In the genomic region with DNA sequence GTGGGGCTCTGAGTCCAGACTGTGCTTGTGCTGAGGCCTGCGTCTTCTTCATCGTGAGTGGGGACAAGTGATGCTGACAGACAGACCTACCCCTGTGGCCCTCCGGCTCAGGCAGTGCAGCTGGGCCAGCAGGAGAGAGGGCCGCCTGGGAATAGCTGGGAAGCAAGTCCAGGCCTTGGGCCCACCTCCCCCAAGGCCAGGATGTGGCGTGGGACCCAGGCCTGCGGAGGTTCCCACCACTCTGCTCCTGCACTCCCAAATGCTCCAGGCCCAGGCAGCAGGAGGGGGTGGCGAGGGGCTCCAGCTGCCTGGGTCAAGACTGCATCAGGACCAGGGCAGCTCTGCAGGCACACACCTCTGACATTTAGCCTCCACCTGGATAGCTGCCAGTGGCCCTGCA, we compare ENCODE assay signal across 20 cellular contexts. TPM values are rescaled to one million over a fixed set of nuclear protein-coding genes. Genes with fewer than 3 reads are reported as not detected.
"Had no signal": no experiment of that assay in that cellular context is flagged by ENCODE, and none has a peak within 500 bp of the region (broad histone marks: within the 10 kb centered on the region; RNA-seq: fewer than 3 reads in every experiment).

No MANE protein-coding gene starts in this region.

- ATAC-seq: activated T-cell treated with anti-CD3 and anti-CD28 coated beads, Interleukin-2, amount 50 U/mL, for 72 hours had no signal

- H3K4me1 ChIP-seq: SJCRH30 had no signal

- H3K27ac ChIP-seq: ascending aorta, SJCRH30, testis, VCaP had no signal

- H3K4me3 ChIP-seq: ascending aorta, lung, SJCRH30, skin epidermis, testis had no signal

- H3K9me3 ChIP-seq: ascending aorta, SJCRH30, testis had no signal

- H3K36me3 ChIP-seq: ascending aorta, SJCRH30 had no signal

- H3K27me3 ChIP-seq: ascending aorta, SJCRH30, testis had no signal

- DNase-seq: activated CD4-positive, alpha-beta T cell treated with anti-CD3 and anti-CD28 coated beads, Interleukin-2, amount 50 U/mL, for 1 hour; activated CD4-positive, CD25-positive, alpha-beta regulatory T cell treated with anti-CD3 and anti-CD28 coated beads, Interleukin-2, amount 50 U/mL, for 72 hours; activated CD8-positive, alpha-beta memory T cell treated with anti-CD3 and anti-CD28 coated beads for 24 hours; activated effector memory CD4-positive, alpha-beta T cell treated with anti-CD3 and anti-CD28 coated beads, Interleukin-2, amount 50 U/mL, for 16 hours; activated naive CD4-positive, alpha-beta T cell treated with anti-CD3 and anti-CD28 coated beads, Interleukin-2, amount 50 U/mL, for 16 hours; activated T-cell treated with anti-CD3 and anti-CD28 coated beads, Interleukin-2, amount 50 U/mL, for 72 hours; cerebellar nuclear complex; effector memory CD4-positive, alpha-beta T cell; glutamatergic neuron; immature natural killer cell; occipital lobe; posterior cingulate gyrus; retina; SJCRH30; T-helper 2 cell; testis had no signal

RNA-seq across cellular contexts. Expression of gene DAAM2, which starts 38.3 kb away (rescaled TPM):
- total RNA-seq: activated T-cell treated with anti-CD3 and anti-CD28 coated beads, Interleukin-2, amount 50 U/mL, for 72 hours had no signal
